Comparison of ENCODE assay signal across 1 cellular context in genomic region chr16:31135535-31136286, GRCh38.
TF ChIP-seq lines count a peak whose summit lies in the region.

Gene PRSS8, minus strand, starts transcription at chr16:31135727. Its CDS starts 229 bp downstream, at chr16:31135498.

TF ChIP-seq in HEK293, 187 proteins besides CTCF, POLR2A, EP300 and RAD21 (continued from another document):
- peak; percentile 42 for TF ChIP-seq SP2 (tag by site-specific recombination; IDR thresholded peaks at IDR 0.05)
- TF ChIP-seq ZNF747 (tag by site-specific recombination; IDR thresholded peaks at IDR 0.05) = peak; percentile 93; the same call in 1 of the 2 replicates
- TF ChIP-seq, protein P1, sequence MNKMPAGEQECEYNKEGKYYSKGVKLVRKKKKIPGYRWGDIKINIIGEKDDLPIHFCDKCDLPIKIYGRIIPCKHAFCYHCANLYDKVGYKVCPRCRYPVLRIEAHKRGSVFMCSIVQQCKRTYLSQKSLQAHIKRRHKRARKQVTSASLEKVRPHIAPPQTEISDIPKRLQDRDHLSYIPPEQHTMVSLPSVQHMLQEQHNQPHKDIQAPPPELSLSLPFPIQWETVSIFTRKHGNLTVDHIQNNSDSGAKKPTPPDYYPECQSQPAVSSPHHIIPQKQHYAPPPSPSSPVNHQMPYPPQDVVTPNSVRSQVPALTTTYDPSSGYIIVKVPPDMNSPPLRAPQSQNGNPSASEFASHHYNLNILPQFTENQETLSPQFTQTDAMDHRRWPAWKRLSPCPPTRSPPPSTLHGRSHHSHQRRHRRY (tag by site-specific recombination; IDR thresholded peaks at IDR 0.05) = peak; percentile 63; the same call in 1 of the 2 replicates
- TF ChIP-seq ZNF211 (tag by site-specific recombination; IDR thresholded peaks at IDR 0.05; ENCODE audit: low read depth) = no peak
- TF ChIP-seq ZNF518A (tag by site-specific recombination; conservative IDR thresholded peaks at IDR 0.05; ENCODE audit: low read depth) = no peak
